20 cellular contexts compared by ENCODE assay signal in genomic region chr2:218375212-218375611, GRCh38. TPM values are rescaled to one million over a fixed set of nuclear protein-coding genes. Genes with fewer than 3 reads are reported as not detected.
DNase-seq lines count a peak whose midpoint lies in the region; ATAC-seq and TF ChIP-seq lines count a peak whose summit lies in the region.
"Had no signal": no experiment of that assay in that cellular context is flagged by ENCODE, and none has a peak within 500 bp of the region (broad histone marks: within the 10 kb centered on the region; RNA-seq: fewer than 3 reads in every experiment).

No MANE protein-coding gene starts in this region.

- peak; percentile 88 for ATAC-seq in RWPE2 (ENCODE audit: low read depth)
- no peak for ATAC-seq in esophagus mucosa
- no peak for ATAC-seq in GM19452 (IDR thresholded peaks at IDR 0.05; ENCODE audit: unreplicated experiment)
- no peak for ATAC-seq in HG03439 (IDR thresholded peaks at IDR 0.05; ENCODE audit: unreplicated experiment)
- ATAC-seq: heart left ventricle, pancreas had no signal

- H3K36me3 ChIP-seq in RWPE2 (ENCODE audit: low read depth): no peaks in the 10 kb centered on the region
- H3K36me3 ChIP-seq: heart left ventricle, pancreas had no signal

- no peak overlapping the region for H3K4me3 ChIP-seq in RWPE2 (ENCODE audit: severe bottlenecking)
- no peak overlapping the region for H3K4me3 ChIP-seq in retinal pigment epithelial cell (ENCODE audit: low read length)
- H3K4me3 ChIP-seq: coronary artery, heart left ventricle, pancreas had no signal

- H3K27ac ChIP-seq in RWPE2 (ENCODE audit: poor library complexity, severe bottlenecking): peak overlapping the region; percentile 49
- H3K27ac ChIP-seq: coronary artery, heart left ventricle, pancreas had no signal

- no peaks in the 10 kb centered on the region for H3K9me3 ChIP-seq in RWPE2 (ENCODE audit: severe bottlenecking)
- H3K9me3 ChIP-seq: heart left ventricle, pancreas had no signal

- DNase-seq in GM04504 (ENCODE audit: low read depth) (peak; percentile 88), RWPE2 (ENCODE audit: low spot score) (no peak), fibroblast of gingiva (ENCODE audit: low read depth) (peak; percentile 55), retinal pigment epithelial cell (ENCODE audit: low read depth) (peak; percentile 76)
- DNase-seq in stimulated activated CD4-positive, alpha-beta T cell treated with anti-CD3 and anti-CD28 coated beads, Interleukin-12 subunit alpha, Interleukin-12 subunit beta, amount 100 ng/mL, for 4 hours: no peak
- DNase-seq: activated CD4-positive, alpha-beta T cell treated with anti-CD3 and anti-CD28 coated beads, Interleukin-2, amount 50 U/mL, for 1 hour; activated naive CD4-positive, alpha-beta T cell treated with anti-CD3 and anti-CD28 coated beads for 36 hours; erythroblast; GDM1; immature natural killer cell; NCI-H1694 treated with DMSO at 0.1 percent for 48 hours; stimulated activated CD4-positive, alpha-beta T cell treated with anti-CD3 and anti-CD28 coated beads, Interleukin-4, amount 100 ng/mL, for 4 hours had no signal

- peaks cover 9% of the 10 kb centered on the region for H3K4me1 ChIP-seq in RWPE2 (ENCODE audit: insufficient read depth, poor library complexity, severe bottlenecking)
- H3K4me1 ChIP-seq: pancreas had no signal

- H3K27me3 ChIP-seq in RWPE2 (ENCODE audit: insufficient read depth, poor library complexity, severe bottlenecking): no peaks in the 10 kb centered on the region
- H3K27me3 ChIP-seq: heart left ventricle, pancreas had no signal

- TF ChIP-seq CTCF in RWPE2 (IDR thresholded peaks at IDR 0.05; ENCODE audit: poor library complexity, severe bottlenecking) (no peak), retinal pigment epithelial cell (conservative IDR thresholded peaks at IDR 0.05; ENCODE audit: low read depth, low read length) (no peak)

RNA-seq across cellular contexts. Expression of gene SLC11A1, which starts 6.9 kb away (rescaled TPM):
- total RNA-seq in esophagus mucosa: 3.5 TPM
- total RNA-seq: activated naive CD4-positive, alpha-beta T cell treated with anti-CD3 and anti-CD28 coated beads for 36 hours had no signal

RNA-seq across cellular contexts. Expression of gene CATIP, which starts 18.6 kb away (rescaled TPM):
- not detected for total RNA-seq in esophagus mucosa
- total RNA-seq: activated naive CD4-positive, alpha-beta T cell treated with anti-CD3 and anti-CD28 coated beads for 36 hours; B cell; lower leg skin had no signal

RNA-seq across cellular contexts. Expression of gene CTDSP1, which starts 24.5 kb away (rescaled TPM):
- 64.2 TPM for total RNA-seq in esophagus mucosa

RNA-seq across cellular contexts. Expression of gene VIL1, which starts 43.7 kb away (rescaled TPM):
- not detected for total RNA-seq in esophagus mucosa
- total RNA-seq: activated naive CD4-positive, alpha-beta T cell treated with anti-CD3 and anti-CD28 coated beads for 36 hours; B cell; heart left ventricle had no signal

Comparison
In these comparisons a context has a peak if more than half of its experiments do, and no peak if none do; other contexts are left out.
1. DNase-seq: peak in GM04504 (single experiment), fibroblast of gingiva (single experiment) and retinal pigment epithelial cell (single experiment); none in RWPE2 (single experiment) and stimulated activated CD4-positive, alpha-beta T cell treated with anti-CD3 and anti-CD28 coated beads, Interleukin-12 subunit alpha, Interleukin-12 subunit beta, amount 100 ng/mL, for 4 hours (single experiment).